12 cellular contexts compared by ENCODE assay signal in genomic region chr10:88062385-88062784, GRCh38.
DNase-seq lines count a peak whose midpoint lies in the region; ATAC-seq and TF ChIP-seq lines count a peak whose summit lies in the region.
"Had no signal": no experiment of that assay in that cellular context is flagged by ENCODE, and none has a peak within 500 bp of the region (broad histone marks: within the 10 kb centered on the region; RNA-seq: fewer than 3 reads in every experiment).

No MANE protein-coding gene starts in this region.

- WGBS in adrenal gland, 4 donors: 57 to 72% (median 63%) methylated on average over 6 of the region's 6 CpGs
- 54 to 77% (median 67%) methylated on average over 6 of the region's 6 CpGs for WGBS in stomach, 5 donors

- no peaks in the 10 kb centered on the region for H3K27me3 ChIP-seq in adrenal gland
- no peaks in the 10 kb centered on the region for H3K27me3 ChIP-seq in stomach

- H3K4me1 ChIP-seq in HEK293 (ENCODE audit: control insufficient read depth, insufficient read depth, low read length) (peaks cover 13% of the 10 kb centered on the region), adrenal gland (replicated peaks in 1 of 2) (peaks cover 0 to 39% of the 10 kb centered on the region in 2 donors), stomach (peaks cover 25 to 36% (median 33%) of the 10 kb centered on the region in 4 donors)

- H3K4me3 ChIP-seq in HEK293 (ENCODE audit: low read depth, low read length) (no peak overlapping the region), adrenal gland (no peak overlapping the region), stomach (no peak overlapping the region)

- intact Hi-C loops in adrenal gland (cut with DNase I): no loop called here
- intact Hi-C loops in stomach (cut with DNase I; ENCODE audit: low total_unique reads): no loop called here

- H3K36me3 ChIP-seq in HEK293 (ENCODE audit: control insufficient read depth in 2 of 2, insufficient read depth in 1 of 2, low read length in 2 of 2): no peaks in the 10 kb centered on the region
- no peaks in the 10 kb centered on the region for H3K36me3 ChIP-seq in adrenal gland (replicated peaks in 1 of 2)
- no peaks in the 10 kb centered on the region for H3K36me3 ChIP-seq in stomach

- ATAC-seq in left lobe of liver (peak; percentile 2), GM21786 (IDR thresholded peaks at IDR 0.05; ENCODE audit: unreplicated experiment) (no peak)
- ATAC-seq: activated T-helper 17 cell treated with anti-CD3 and anti-CD28 coated beads, Interleukin-2, amount 50 U/mL, for 72 hours had no signal

- TF ChIP-seq CTCF in HEK293 (tag by site-specific recombination; IDR thresholded peaks at IDR 0.05) (no peak), adrenal gland (IDR thresholded peaks at IDR 0.05) (no peak), stomach (IDR thresholded peaks at IDR 0.05) (no peak)

- POLR2A ChIA-PET in HEK293 (lab: Yijun Ruan, JAX): no interaction called here

- peak overlapping the region; percentile 58 for H3K27ac ChIP-seq in HEK293 (ENCODE audit: extremely low read depth, low read depth, low read length)
- H3K27ac ChIP-seq in adrenal gland: peak overlapping the region in 3 of 5 donors; percentile 22 to 38 (median 27)
- H3K27ac ChIP-seq in stomach: peak overlapping the region; percentile 58 to 83 (median 64)

- H3K9me3 ChIP-seq in HEK293 (ENCODE audit: control insufficient read depth, insufficient read depth, low read depth, low read length) (no peaks in the 10 kb centered on the region), adrenal gland (replicated peaks in 1 of 3) (no peaks in the 10 kb centered on the region), stomach (no peaks in the 10 kb centered on the region)

- TF ChIP-seq POLR2A in adrenal gland (IDR thresholded peaks at IDR 0.05) (no peak), stomach (IDR thresholded peaks at IDR 0.05) (no peak)

- no peak for TF ChIP-seq EP300 in stomach (IDR thresholded peaks at IDR 0.05)

- CTCF ChIA-PET in HEK293 (lab: Yijun Ruan, JAX): interaction anchor here (1.1 kb wide), 1 partner anchor 52 kb away, joined by 7 read pairs; no protein-coding TSS in a partner anchor

- DNase-seq in adrenal gland: no peak
- no peak for DNase-seq in left lobe of liver (ENCODE audit: low spot score)
- no peak for DNase-seq in stomach
- DNase-seq in occipital lobe (lab: John Stamatoyannopoulos, UW): no peak
- no peak for DNase-seq in kidney tubule cell (ENCODE audit: low spot score)
- no peak for DNase-seq in NCI-H2196 treated with DMSO at 0.1 percent for 48 hours (lab: John Stamatoyannopoulos, UW; ENCODE audit: unreplicated experiment)
- DNase-seq: erythroblast, mesendoderm, NCI-H2227 treated with DMSO at 0.1 percent for 48 hours had no signal

TF ChIP-seq in HEK293, 187 proteins besides CTCF, POLR2A, EP300 and RAD21:
- no peak for TF ChIP-seq TRIM28 (IDR thresholded peaks at IDR 0.05; ENCODE audit: borderline replicate concordance, low read length)
- no peak for TF ChIP-seq ZFHX2 (tag by site-specific recombination; conservative IDR thresholded peaks at IDR 0.05)
- TF ChIP-seq IKZF3 (tag by site-specific recombination; IDR thresholded peaks at IDR 0.05): no peak
- TF ChIP-seq ZFP3 (tag by site-specific recombination; IDR thresholded peaks at IDR 0.05; ENCODE audit: low read depth): no peak
- no peak for TF ChIP-seq SP2 (tag by site-specific recombination; IDR thresholded peaks at IDR 0.05)
- TF ChIP-seq ZBTB17 (tag by site-specific recombination; IDR thresholded peaks at IDR 0.05): no peak
